23 cellular contexts compared by ENCODE assay signal in genomic region chr3:153103406-153103945, GRCh38. TPM values are rescaled to one million over a fixed set of nuclear protein-coding genes. Genes with fewer than 3 reads are reported as not detected.
DNase-seq lines count a peak whose midpoint lies in the region; ATAC-seq, FAIRE-seq and TF ChIP-seq lines count a peak whose summit lies in the region.
"Had no signal": no experiment of that assay in that cellular context is flagged by ENCODE, and none has a peak within 500 bp of the region (broad histone marks: within the 10 kb centered on the region; RNA-seq: fewer than 3 reads in every experiment).

No MANE protein-coding gene starts in this region.

- H3K27me3 ChIP-seq in SK-N-SH (ENCODE audit: insufficient read depth) (no peaks in the 10 kb centered on the region), endothelial cell of umbilical vein (ENCODE audit: control insufficient read depth in 2 of 2, insufficient read depth in 2 of 2, low read length in 2 of 2) (no peaks in the 10 kb centered on the region)
- H3K27me3 ChIP-seq: BLaER1 had no signal

- H3K9me2 ChIP-seq in SK-N-SH = no peaks in the 10 kb centered on the region

- no peak for TF ChIP-seq RAD21 in SK-N-SH (IDR thresholded peaks at IDR 0.05; ENCODE audit: low read length)

- H3K9ac ChIP-seq in SK-N-SH (no peak overlapping the region), endothelial cell of umbilical vein (replicated peaks; ENCODE audit: extremely low read depth, insufficient read depth, low read length) (no peak overlapping the region)
- H3K9ac ChIP-seq: BLaER1 had no signal

- no peaks in the 10 kb centered on the region for H3K36me3 Mint-ChIP-seq in glutamatergic neuron (ENCODE audit: unreplicated experiment)
- H3K36me3 Mint-ChIP-seq: CD4-positive, alpha-beta memory T cell had no signal

- intact Hi-C loops in endothelial cell of umbilical vein (cut with micrococcal nuclease) = no loop called here

- no peak for FAIRE-seq in endothelial cell of umbilical vein (lab: Jason Lieb, UNC)
- FAIRE-seq: GM12892, GM18507, HTR-8/SVneo had no signal

- H3K27ac Mint-ChIP-seq in glutamatergic neuron (ENCODE audit: unreplicated experiment) = no peak overlapping the region
- H3K27ac Mint-ChIP-seq: CD4-positive, alpha-beta memory T cell; GM23338 had no signal

- H3K27ac ChIP-seq in SK-N-SH (ENCODE audit: low read depth in 2 of 2, low read length in 1 of 2) = no peak overlapping the region
- H3K27ac ChIP-seq in endothelial cell of umbilical vein (ENCODE audit: insufficient read depth, low read depth, low read length) = no peak overlapping the region
- H3K27ac ChIP-seq: BLaER1 had no signal

- H3K79me2 ChIP-seq in SK-N-SH (ENCODE audit: insufficient read depth) (no peaks in the 10 kb centered on the region), endothelial cell of umbilical vein (ENCODE audit: control insufficient read depth, insufficient read depth, low read length) (no peaks in the 10 kb centered on the region)

- H3K4me1 Mint-ChIP-seq in glutamatergic neuron (ENCODE audit: low read depth, unreplicated experiment) = no peaks in the 10 kb centered on the region
- H3K4me1 Mint-ChIP-seq: CD4-positive, alpha-beta memory T cell; GM23338 had no signal

- H4K20me1 ChIP-seq in SK-N-SH (ENCODE audit: insufficient read depth) (no peaks in the 10 kb centered on the region), endothelial cell of umbilical vein (replicated peaks; ENCODE audit: control insufficient read depth, extremely low read depth, insufficient read depth, low read length) (no peaks in the 10 kb centered on the region)
- H4K20me1 ChIP-seq: BLaER1 had no signal

- H3K4me3 ChIP-seq in SK-N-SH (ENCODE audit: low read depth in 2 of 2, low read length in 1 of 2) (no peak overlapping the region), endothelial cell of umbilical vein (replicated peaks in 1 of 3; ENCODE audit: insufficient read depth in 1 of 3, low read depth in 1 of 3, low read length in 3 of 3) (no peak overlapping the region)
- H3K4me3 ChIP-seq: BLaER1, GM23338 had no signal

- 53% methylated on average over 2 of the region's 2 CpGs for WGBS in SK-N-SH (ENCODE audit: low lambda C conversion rate)

- ATAC-seq in SK-N-SH treated with all-trans-retinoic acid at 6 μM for 48 hours = no peak
- ATAC-seq: GM23338, PC-3 had no signal

- H3F3A ChIP-seq in SK-N-SH (replicated peaks; ENCODE audit: insufficient read depth) = no peaks in the 10 kb centered on the region

- dilution Hi-C loops in endothelial cell of umbilical vein (cut with MboI; ENCODE audit: extremely low pct_ligation_motif_present, low sequenced_read_pairs) = no loop called here

- H3K4me2 ChIP-seq in SK-N-SH (no peak overlapping the region), endothelial cell of umbilical vein (ENCODE audit: insufficient read depth, low read length) (no peak overlapping the region)
- H3K4me2 ChIP-seq: BLaER1, GM23338 had no signal

- no peaks in the 10 kb centered on the region for H3K36me3 ChIP-seq in SK-N-SH (replicated peaks in 1 of 2; ENCODE audit: control insufficient read depth in 1 of 2, insufficient read depth in 2 of 2, low read length in 1 of 2)
- no peaks in the 10 kb centered on the region for H3K36me3 ChIP-seq in endothelial cell of umbilical vein (ENCODE audit: control insufficient read depth in 2 of 2, extremely low read depth in 1 of 2, insufficient read depth in 2 of 2, low read length in 2 of 2)
- H3K36me3 ChIP-seq: BLaER1 had no signal

- DNase-seq in SK-N-SH (no peak), endothelial cell of umbilical vein (ENCODE audit: low read depth, low spot score) (peak; percentile 18), kidney tubule cell (ENCODE audit: low spot score) (peak; percentile 42), GM03348 (ENCODE audit: low spot score) (no peak), KG1 (lab: John Stamatoyannopoulos, UW) (no peak), glutamatergic neuron (no peak), dedifferentiated amniotic fluid mesenchymal stem cell (ENCODE audit: extremely low spot score) (no peak)
- DNase-seq: CD4-positive, alpha-beta memory T cell; DMS53; HCEC 1CT; MV-4-11; NCI-H1694 treated with DMSO at 0.1 percent for 48 hours; NCI-H510A; NCI-H748 treated with DMSO at 0.1 percent for 48 hours; PC-3; RPMI8226; SIG-M5 had no signal

- H3K9me1 ChIP-seq in endothelial cell of umbilical vein (replicated peaks; ENCODE audit: control insufficient read depth, extremely low read depth, insufficient read depth, low read length) = no peaks in the 10 kb centered on the region

- H3K9me3 ChIP-seq in SK-N-SH (no peaks in the 10 kb centered on the region), endothelial cell of umbilical vein (replicated peaks; ENCODE audit: control insufficient read depth, insufficient read depth, low read length) (no peaks in the 10 kb centered on the region)
- H3K9me3 ChIP-seq: BLaER1 had no signal

- no peaks in the 10 kb centered on the region for H3K27me3 Mint-ChIP-seq in glutamatergic neuron (ENCODE audit: unreplicated experiment)
- H3K27me3 Mint-ChIP-seq: CD4-positive, alpha-beta memory T cell had no signal

- H3K9me3 Mint-ChIP-seq in glutamatergic neuron (ENCODE audit: unreplicated experiment) = no peaks in the 10 kb centered on the region

- CTCF ChIA-PET in SK-N-SH (lab: Yijun Ruan, JAX) = interaction anchor here (1.0 kb wide), 1 partner anchor 62 kb away, joined by 3 read pairs; no protein-coding TSS in a partner anchor
- CTCF ChIA-PET in endothelial cell of umbilical vein (lab: Charles Lee) = interaction anchor here (1.1 to 1.2 kb wide), 2 partner anchors 8 to 10 kb away, joined by 3 read pairs; no protein-coding TSS in a partner anchor

- BruUV-seq in endothelial cell of umbilical vein (replicated peaks; lab: Mats Ljungman, UMichigan) = no TSS peak

- H3K4me1 ChIP-seq in SK-N-SH (ENCODE audit: control insufficient read depth in 1 of 2, insufficient read depth in 2 of 2, low read depth in 1 of 2, low read length in 1 of 2) (no peaks in the 10 kb centered on the region), endothelial cell of umbilical vein (ENCODE audit: control insufficient read depth, extremely low read depth, insufficient read depth, low read length) (no peaks in the 10 kb centered on the region)
- H3K4me1 ChIP-seq: BLaER1 had no signal

- no peak for TF ChIP-seq POLR2A in endothelial cell of umbilical vein (IDR thresholded peaks at IDR 0.05; ENCODE audit: low read depth, low read length)

- TF ChIP-seq CTCF in SK-N-SH (IDR thresholded peaks at IDR 0.05) (no peak), endothelial cell of umbilical vein (IDR thresholded peaks at IDR 0.05; ENCODE audit: extremely low read depth in 1 of 2, insufficient read depth in 1 of 2, low read depth in 1 of 2, low read length in 2 of 2) (no peak), glutamatergic neuron (IDR thresholded peaks at IDR 0.05; ENCODE audit: partially characterized antibody, unreplicated experiment) (no peak)

- TF ChIP-seq EP300 in SK-N-SH (IDR thresholded peaks at IDR 0.05; ENCODE audit: borderline replicate concordance in 1 of 2, low read depth in 1 of 2, low read length in 1 of 2) = no peak

- 0 out of 2 replicates have a peak overlapping the region, but pooled peaks have one; percentile 6 for H2AFZ ChIP-seq in SK-N-SH (ENCODE audit: low read depth)
- no peak overlapping the region for H2AFZ ChIP-seq in endothelial cell of umbilical vein (ENCODE audit: low read depth, low read length)
- H2AFZ ChIP-seq: GM23338 had no signal

- no peak overlapping the region for H3K4me3 Mint-ChIP-seq in glutamatergic neuron (ENCODE audit: unreplicated experiment)
- H3K4me3 Mint-ChIP-seq: CD4-positive, alpha-beta memory T cell; GM23338 had no signal

- POLR2A ChIA-PET in SK-N-SH (lab: Yijun Ruan, JAX) = no interaction called here
- POLR2A ChIA-PET in endothelial cell of umbilical vein (lab: Charles Lee) = no interaction called here

TF ChIP-seq in SK-N-SH, 30 proteins besides CTCF, POLR2A, EP300 and RAD21 (continues in another document):
- no peak for TF ChIP-seq NRF1 (IDR thresholded peaks at IDR 0.05; ENCODE audit: low read depth, low read length)

TF ChIP-seq in SK-N-SH treated with all-trans-retinoic acid at 6 μM for 48 hours, 23 proteins besides CTCF, POLR2A, EP300 and RAD21:
- TF ChIP-seq ZFP30 (CRISPR knock-in tag; IDR thresholded peaks at IDR 0.05) (no peak), ZNF8 (CRISPR knock-in tag; IDR thresholded peaks at IDR 0.05) (no peak), SNAI2 (CRISPR knock-in tag; IDR thresholded peaks at IDR 0.05) (no peak)
TF ChIP-seq in SK-N-SH treated with all-trans-retinoic acid at 6 μM for 48 hours: peak in this region for 0.

TF ChIP-seq in endothelial cell of umbilical vein, 7 proteins besides CTCF, POLR2A, EP300 and RAD21:
- no peak for TF ChIP-seq POLR2AphosphoS5 (IDR thresholded peaks at IDR 0.05; ENCODE audit: insufficient read depth, low read depth, low read length)
- no peak for TF ChIP-seq MAX (IDR thresholded peaks at IDR 0.05; ENCODE audit: insufficient read depth, insufficient read length)
- no peak for TF ChIP-seq MYC (IDR thresholded peaks at IDR 0.05; ENCODE audit: low read depth, low read length)

RNA-seq across cellular contexts. Expression of gene RAP2B, which starts 58.5 kb away (rescaled TPM):
- polyA plus RNA-seq in SK-N-SH (2012; rRNA removed) = 5.8 and 7.3 TPM in 2 replicates
- polyA plus RNA-seq in SK-N-SH (2012; cell fraction: cytosol; rRNA removed) = 5.4 and 6.4 TPM in 2 replicates
- polyA plus RNA-seq in SK-N-SH (2012; cell fraction: nucleus; rRNA removed) = 2.3 and 2.6 TPM in 2 replicates
- 26.6 and 27.5 TPM in 2 replicates for total RNA-seq in endothelial cell of umbilical vein
- 7.9 and 8.3 TPM in 2 replicates for polyA plus RNA-seq in endothelial cell of umbilical vein
- 7.5 and 9.5 TPM in 2 replicates for polyA plus RNA-seq in endothelial cell of umbilical vein (2011; cell fraction: cytosol; rRNA removed)
- polyA plus RNA-seq in endothelial cell of umbilical vein (2011; cell fraction: nucleus; rRNA removed) = 4.9 and 6.5 TPM in 2 replicates
- 9.3 and 12.6 TPM in 2 replicates for polyA plus RNA-seq in endothelial cell of umbilical vein (2012)
- polyA minus RNA-seq in endothelial cell of umbilical vein = 14.4 and 19.7 TPM in 2 replicates
- polyA minus RNA-seq in endothelial cell of umbilical vein (2011; cell fraction: cytosol; rRNA and poly(A)+ RNA removed) = 10.9 TPM
- polyA minus RNA-seq in endothelial cell of umbilical vein (2011; cell fraction: nucleus; rRNA and poly(A)+ RNA removed) = 13.2 and 14.2 TPM in 2 replicates
- 24.5 TPM for total RNA-seq in glutamatergic neuron (ENCODE audit: unreplicated experiment)

Comparison
In these comparisons a context has a peak if more than half of its experiments do, and no peak if none do; other contexts are left out.
1. DNase-seq: peak in endothelial cell of umbilical vein (single experiment) and kidney tubule cell (single experiment); none in SK-N-SH (single experiment), GM03348 (single experiment), KG1 (single experiment), glutamatergic neuron (single experiment) and dedifferentiated amniotic fluid mesenchymal stem cell (single experiment).